In the genomic region with DNA sequence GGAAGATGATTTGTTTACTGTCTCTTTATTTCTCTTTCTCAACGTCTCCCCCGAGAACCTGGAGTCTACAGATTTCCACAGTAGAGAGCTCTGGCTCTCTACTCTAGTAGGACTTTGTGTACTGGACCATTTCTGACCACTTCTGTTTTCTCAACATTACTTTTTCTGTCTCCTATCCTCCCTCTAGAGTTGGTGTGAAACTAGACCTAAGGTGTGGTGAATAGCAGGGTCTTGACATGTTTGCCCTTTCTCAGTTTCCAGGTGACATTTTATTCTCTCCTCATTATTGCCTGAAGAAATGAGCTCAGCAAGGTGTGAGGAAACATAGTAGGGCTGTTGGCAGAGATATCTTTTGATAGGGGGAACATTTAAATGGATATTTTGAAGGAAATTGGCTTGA, we compare ENCODE assay signal across 9 cellular contexts.
DNase-seq lines count a peak whose midpoint lies in the region; ATAC-seq and TF ChIP-seq lines count a peak whose summit lies in the region.
"Had no signal": no experiment of that assay in that cellular context is flagged by ENCODE, and none has a peak within 500 bp of the region (broad histone marks: within the 10 kb centered on the region; RNA-seq: fewer than 3 reads in every experiment).

No MANE protein-coding gene starts in this region.

- H3K4me3 ChIP-seq in mesenchymal stem cell (ENCODE audit: insufficient read depth in 1 of 2, low read depth in 1 of 2, low read length in 2 of 2) (no peak overlapping the region), lower leg skin (ENCODE audit: low read depth, poor library complexity, severe bottlenecking) (no peak overlapping the region)
- H3K4me3 ChIP-seq: MG63 had no signal

- H2BK5ac ChIP-seq in mesenchymal stem cell (ENCODE audit: low read depth, low read length, poor library complexity, severe bottlenecking) = no peak overlapping the region

- H3K36me3 ChIP-seq in mesenchymal stem cell (ENCODE audit: control insufficient read depth in 1 of 2, insufficient read depth in 2 of 2, low read depth in 1 of 2, low read length in 2 of 2) = no peaks in the 10 kb centered on the region
- H3K36me3 ChIP-seq: MG63 had no signal

- H3K23ac ChIP-seq in mesenchymal stem cell (ENCODE audit: low read length in 2 of 2) = no peak overlapping the region

- intact Hi-C loops in lower leg skin (cut with DNase I; ENCODE audit: low total_unique reads) = no loop called here

- H3K9me3 ChIP-seq in mesenchymal stem cell (ENCODE audit: control insufficient read depth, low read length) = peaks cover 10% of the 10 kb centered on the region

- peak overlapping the region in 1 of 2 experiments; percentile 23 for H3K18ac ChIP-seq in mesenchymal stem cell (ENCODE audit: low read depth in 1 of 2, low read length in 2 of 2)

- peak overlapping the region; percentile 35 to 59 for H3K4ac ChIP-seq in mesenchymal stem cell (ENCODE audit: low read depth in 1 of 2, low read length in 2 of 2)

- no peak overlapping the region for H4K91ac ChIP-seq in mesenchymal stem cell (ENCODE audit: low read length)

- ATAC-seq in GM18870 (IDR thresholded peaks at IDR 0.05; ENCODE audit: unreplicated experiment) (peak; percentile 81), GM21529 (IDR thresholded peaks at IDR 0.05; ENCODE audit: unreplicated experiment) (peak; percentile 87), HG03139 (IDR thresholded peaks at IDR 0.05; ENCODE audit: unreplicated experiment) (peak; percentile 67)

- no peak for DNase-seq in mesenchymal stem cell
- no peak for DNase-seq in lower leg skin (ENCODE audit: low spot score in 2 of 2)
- no peak for DNase-seq in SW 1271 (lab: John Stamatoyannopoulos, UW)
- no peak for DNase-seq in NCI-H69 (lab: John Stamatoyannopoulos, UW)
- DNase-seq: MG63; NK-92 treated with Interleukin-12 subunit alpha and Interleukin-12 subunit beta, amount 100 ng/mL, for 24 hours had no signal

- 80% methylated on average over 2 of the region's 2 CpGs for WGBS in mesenchymal stem cell
- WGBS in lower leg skin, 2 donors = 90 to 97% methylated on average over 2 of the region's 2 CpGs

- no peak overlapping the region for H3K4me2 ChIP-seq in mesenchymal stem cell (ENCODE audit: low read length, poor library complexity, severe bottlenecking)

- no peak overlapping the region for H3K14ac ChIP-seq in mesenchymal stem cell (ENCODE audit: low read length in 2 of 2)

- H2BK12ac ChIP-seq in mesenchymal stem cell (ENCODE audit: low read length in 2 of 2) = peak overlapping the region in 1 of 2 experiments; percentile 18

- no peak overlapping the region for H2AK5ac ChIP-seq in mesenchymal stem cell (ENCODE audit: low read length, severe bottlenecking)

- no peaks in the 10 kb centered on the region for H3K27me3 ChIP-seq in mesenchymal stem cell (ENCODE audit: control insufficient read depth in 1 of 2, insufficient read depth in 1 of 2, low read length in 2 of 2)
- H3K27me3 ChIP-seq: MG63 had no signal

- no peak overlapping the region for H2BK15ac ChIP-seq in mesenchymal stem cell (ENCODE audit: low read depth, poor library complexity, severe bottlenecking)

- no peak for TF ChIP-seq CTCF in lower leg skin (IDR thresholded peaks at IDR 0.05)

- H3K27ac ChIP-seq in mesenchymal stem cell (ENCODE audit: low read length, poor library complexity, severe bottlenecking) = no peak overlapping the region

- H3K9ac ChIP-seq in mesenchymal stem cell (ENCODE audit: low read length) = no peak overlapping the region

- TF ChIP-seq POLR2A in lower leg skin (IDR thresholded peaks at IDR 0.05) = no peak

- H2BK120ac ChIP-seq in mesenchymal stem cell (ENCODE audit: low read depth, low read length) = peak overlapping the region; percentile 57

- peaks cover 10% of the 10 kb centered on the region for H3K4me1 ChIP-seq in mesenchymal stem cell (ENCODE audit: control insufficient read depth, insufficient read depth, low read depth, low read length)

- no peak overlapping the region for H4K8ac ChIP-seq in mesenchymal stem cell (ENCODE audit: low read length)

- no peak overlapping the region for H2AFZ ChIP-seq in mesenchymal stem cell (ENCODE audit: low read depth, low read length)

- no peaks in the 10 kb centered on the region for H3K79me1 ChIP-seq in mesenchymal stem cell (replicated peaks; ENCODE audit: low read length, poor library complexity, severe bottlenecking)
